ENCODE assay signal across 1 cellular context in the genomic region with DNA sequence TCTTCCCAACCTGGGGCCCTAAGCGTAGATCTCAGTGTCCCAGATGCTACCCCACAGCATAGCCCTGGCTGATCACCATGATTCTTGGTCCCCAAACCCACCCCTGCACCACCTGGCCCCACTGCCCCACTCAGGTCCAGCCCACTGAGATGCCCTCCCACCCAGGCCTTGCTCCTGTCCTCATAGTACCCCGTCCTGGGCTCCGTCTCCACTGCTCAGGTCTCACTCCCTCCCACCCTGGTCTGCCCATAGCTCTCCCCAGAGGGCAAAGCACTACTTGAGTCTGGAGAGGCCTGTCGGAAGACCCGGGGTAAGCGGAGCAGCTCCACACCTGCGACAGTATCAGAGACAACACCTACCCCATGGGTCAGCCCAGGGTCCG.
TF ChIP-seq lines count a peak whose summit lies in the region.

No MANE protein-coding gene starts in this region.

TF ChIP-seq in IMR-90, 13 proteins besides CTCF, POLR2A, EP300 and RAD21:
- TF ChIP-seq MAFK (IDR thresholded peaks at IDR 0.05; ENCODE audit: low read depth, low read length) (no peak), RCOR1 (IDR thresholded peaks at IDR 0.05; ENCODE audit: insufficient replicate concordance, low read length) (no peak), MXI1 (IDR thresholded peaks at IDR 0.05; ENCODE audit: borderline replicate concordance, low read depth, low read length) (no peak), CEBPB (IDR thresholded peaks at IDR 0.05; ENCODE audit: low read depth, low read length) (no peak), CHD1 (IDR thresholded peaks at IDR 0.05; ENCODE audit: low read depth, low read length) (no peak), SMC3 (IDR thresholded peaks at IDR 0.05; ENCODE audit: low read depth, low read length) (no peak), FOS (IDR thresholded peaks at IDR 0.05; ENCODE audit: low read depth, low read length) (no peak), NFE2L2 (IDR thresholded peaks at IDR 0.05; ENCODE audit: low read depth, low read length) (no peak), MAZ (IDR thresholded peaks at IDR 0.05; ENCODE audit: borderline replicate concordance, low read depth, low read length) (no peak), BHLHE40 (IDR thresholded peaks at IDR 0.05; ENCODE audit: low read depth, low read length) (no peak)
- TF ChIP-seq, protein P1, sequence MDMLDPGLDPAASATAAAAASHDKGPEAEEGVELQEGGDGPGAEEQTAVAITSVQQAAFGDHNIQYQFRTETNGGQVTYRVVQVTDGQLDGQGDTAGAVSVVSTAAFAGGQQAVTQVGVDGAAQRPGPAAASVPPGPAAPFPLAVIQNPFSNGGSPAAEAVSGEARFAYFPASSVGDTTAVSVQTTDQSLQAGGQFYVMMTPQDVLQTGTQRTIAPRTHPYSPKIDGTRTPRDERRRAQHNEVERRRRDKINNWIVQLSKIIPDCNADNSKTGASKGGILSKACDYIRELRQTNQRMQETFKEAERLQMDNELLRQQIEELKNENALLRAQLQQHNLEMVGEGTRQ (IDR thresholded peaks at IDR 0.05; ENCODE audit: low read depth, low read length) = no peak
- TF ChIP-seq, protein P2, sequence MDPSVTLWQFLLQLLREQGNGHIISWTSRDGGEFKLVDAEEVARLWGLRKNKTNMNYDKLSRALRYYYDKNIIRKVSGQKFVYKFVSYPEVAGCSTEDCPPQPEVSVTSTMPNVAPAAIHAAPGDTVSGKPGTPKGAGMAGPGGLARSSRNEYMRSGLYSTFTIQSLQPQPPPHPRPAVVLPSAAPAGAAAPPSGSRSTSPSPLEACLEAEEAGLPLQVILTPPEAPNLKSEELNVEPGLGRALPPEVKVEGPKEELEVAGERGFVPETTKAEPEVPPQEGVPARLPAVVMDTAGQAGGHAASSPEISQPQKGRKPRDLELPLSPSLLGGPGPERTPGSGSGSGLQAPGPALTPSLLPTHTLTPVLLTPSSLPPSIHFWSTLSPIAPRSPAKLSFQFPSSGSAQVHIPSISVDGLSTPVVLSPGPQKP (IDR thresholded peaks at IDR 0.05; ENCODE audit: borderline replicate concordance, low read depth, low read length) = no peak
